ENCODE assay signal across 14 cellular contexts in the genomic region with DNA sequence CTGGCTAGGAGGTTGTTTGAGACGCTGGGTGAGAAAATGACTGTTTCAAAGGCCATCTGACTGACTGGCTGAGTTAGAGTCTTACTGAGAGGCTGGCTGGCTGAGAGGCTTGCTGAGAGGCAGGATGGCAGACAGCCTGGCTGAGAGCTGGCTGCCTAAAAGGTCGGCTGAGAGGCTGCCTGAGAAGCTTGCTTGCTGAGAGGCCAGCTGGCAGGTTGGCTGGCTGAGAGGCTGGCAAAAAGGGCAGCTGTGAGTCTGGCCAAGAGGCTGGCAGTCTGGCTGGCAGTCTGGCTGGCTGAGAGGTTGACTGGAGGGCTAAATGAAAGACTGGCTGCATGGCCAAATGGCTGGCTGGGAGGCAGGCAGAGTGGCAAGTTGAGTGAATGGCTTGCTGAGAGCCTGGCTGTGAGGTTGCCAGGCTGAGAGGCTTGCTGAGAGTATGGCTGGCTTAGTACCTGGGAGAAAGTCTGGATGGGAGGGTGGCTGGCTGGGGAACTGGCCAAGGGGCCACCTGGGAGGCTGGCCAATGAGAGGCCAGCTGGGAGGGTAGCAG. TPM values are rescaled to one million over a fixed set of nuclear protein-coding genes. Genes with fewer than 3 reads are reported as not detected.
DNase-seq lines count a peak whose midpoint lies in the region; ATAC-seq and TF ChIP-seq lines count a peak whose summit lies in the region.
"Had no signal": no experiment of that assay in that cellular context is flagged by ENCODE, and none has a peak within 500 bp of the region (broad histone marks: within the 10 kb centered on the region; RNA-seq: fewer than 3 reads in every experiment).

No MANE protein-coding gene starts in this region.

- TF ChIP-seq CTCF in WERI-Rb-1 (IDR thresholded peaks at IDR 0.05; ENCODE audit: low read depth, low read length) (no peak), RWPE1 (conservative IDR thresholded peaks at IDR 0.05; ENCODE audit: low read depth) (no peak)

- no peak overlapping the region for H3K27ac Mint-ChIP-seq in activated naive CD8-positive, alpha-beta T cell treated with anti-CD3 and anti-CD28 coated beads for 36 hours
- no peak overlapping the region for H3K27ac Mint-ChIP-seq in activated CD4-positive, alpha-beta memory T cell treated with anti-CD3 and anti-CD28 coated beads, Interleukin-2, amount 10 ng/mL, durations not matched to agents 7 days and 5 days
- H3K27ac Mint-ChIP-seq: activated naive CD4-positive, alpha-beta T cell treated with anti-CD3 and anti-CD28 coated beads, Interleukin-2, amount 10 ng/mL, durations not matched to agents 7 days and 5 days; natural killer cell had no signal

- H3K9me3 Mint-ChIP-seq in activated naive CD8-positive, alpha-beta T cell treated with anti-CD3 and anti-CD28 coated beads for 36 hours = no peaks in the 10 kb centered on the region
- no peaks in the 10 kb centered on the region for H3K9me3 Mint-ChIP-seq in activated CD4-positive, alpha-beta memory T cell treated with anti-CD3 and anti-CD28 coated beads, Interleukin-2, amount 10 ng/mL, durations not matched to agents 7 days and 5 days
- H3K9me3 Mint-ChIP-seq: activated naive CD4-positive, alpha-beta T cell treated with anti-CD3 and anti-CD28 coated beads, Interleukin-2, amount 10 ng/mL, durations not matched to agents 7 days and 5 days; natural killer cell had no signal

- POLR2A ChIA-PET in RWPE1 (lab: Yijun Ruan, JAX; ENCODE audit: low non-redundant PET) = no interaction called here
- POLR2A ChIA-PET in activated CD4-positive, alpha-beta memory T cell treated with anti-CD3 and anti-CD28 coated beads, Interleukin-2, amount 10 ng/mL, durations not matched to agents 7 days and 5 days (lab: Charles Lee) = no interaction called here

- no peak overlapping the region for H3K4me3 ChIP-seq in WERI-Rb-1 (ENCODE audit: low read depth, low read length)

- no peak for ATAC-seq in activated CD4-positive, CD25-positive, alpha-beta regulatory T cell treated with anti-CD3 and anti-CD28 coated beads, Interleukin-2, amount 50 U/mL, for 24 hours
- ATAC-seq: natural killer cell had no signal

- H3K27me3 ChIP-seq in WERI-Rb-1 (ENCODE audit: insufficient read depth, low read depth, severe bottlenecking) = no peaks in the 10 kb centered on the region

- CTCF ChIA-PET in RWPE1 (lab: Yijun Ruan, JAX) = no interaction called here
- CTCF ChIA-PET in activated CD4-positive, alpha-beta memory T cell treated with anti-CD3 and anti-CD28 coated beads, Interleukin-2, amount 10 ng/mL, durations not matched to agents 7 days and 5 days (lab: Charles Lee) = no interaction called here

- no peaks in the 10 kb centered on the region for H3K4me1 Mint-ChIP-seq in activated naive CD8-positive, alpha-beta T cell treated with anti-CD3 and anti-CD28 coated beads for 36 hours
- no peaks in the 10 kb centered on the region for H3K4me1 Mint-ChIP-seq in activated CD4-positive, alpha-beta memory T cell treated with anti-CD3 and anti-CD28 coated beads, Interleukin-2, amount 10 ng/mL, durations not matched to agents 7 days and 5 days
- H3K4me1 Mint-ChIP-seq: activated naive CD4-positive, alpha-beta T cell treated with anti-CD3 and anti-CD28 coated beads, Interleukin-2, amount 10 ng/mL, durations not matched to agents 7 days and 5 days; natural killer cell had no signal

- peak; percentile 83 for DNase-seq in NCI-H1105 treated with DMSO at 0.1 percent for 48 hours (lab: John Stamatoyannopoulos, UW)
- peak; percentile 19 for DNase-seq in WERI-Rb-1
- peak; percentile 6 for DNase-seq in inferior parietal cortex (ENCODE audit: extremely low spot score)
- peak; percentile 12 for DNase-seq in superior temporal gyrus (ENCODE audit: extremely low spot score)
- no peak for DNase-seq in RWPE1 (ENCODE audit: low spot score)
- no peak for DNase-seq in activated naive CD8-positive, alpha-beta T cell treated with anti-CD3 and anti-CD28 coated beads for 36 hours
- DNase-seq in activated CD4-positive, alpha-beta memory T cell treated with anti-CD3 and anti-CD28 coated beads, Interleukin-2, amount 10 ng/mL, durations not matched to agents 7 days and 5 days = no peak
- DNase-seq: activated CD4-positive, alpha-beta T cell treated with anti-CD3 and anti-CD28 coated beads for 48 hours; activated naive CD4-positive, alpha-beta T cell treated with anti-CD3 and anti-CD28 coated beads, Interleukin-2, amount 10 ng/mL, durations not matched to agents 7 days and 5 days; natural killer cell; stimulated activated CD4-positive, alpha-beta T cell treated with anti-CD3 and anti-CD28 coated beads, Interleukin-1b, Interleukin-23, amount 100 ng/mL, for 48 hours had no signal

- H3K4me3 Mint-ChIP-seq in activated naive CD8-positive, alpha-beta T cell treated with anti-CD3 and anti-CD28 coated beads for 36 hours = no peak overlapping the region
- H3K4me3 Mint-ChIP-seq in activated CD4-positive, alpha-beta memory T cell treated with anti-CD3 and anti-CD28 coated beads, Interleukin-2, amount 10 ng/mL, durations not matched to agents 7 days and 5 days = no peak overlapping the region
- H3K4me3 Mint-ChIP-seq: activated naive CD4-positive, alpha-beta T cell treated with anti-CD3 and anti-CD28 coated beads, Interleukin-2, amount 10 ng/mL, durations not matched to agents 7 days and 5 days; natural killer cell had no signal

- H3K36me3 Mint-ChIP-seq in activated naive CD8-positive, alpha-beta T cell treated with anti-CD3 and anti-CD28 coated beads for 36 hours = no peaks in the 10 kb centered on the region
- H3K36me3 Mint-ChIP-seq in activated CD4-positive, alpha-beta memory T cell treated with anti-CD3 and anti-CD28 coated beads, Interleukin-2, amount 10 ng/mL, durations not matched to agents 7 days and 5 days (ENCODE audit: low read depth) = no peaks in the 10 kb centered on the region
- H3K36me3 Mint-ChIP-seq: activated naive CD4-positive, alpha-beta T cell treated with anti-CD3 and anti-CD28 coated beads, Interleukin-2, amount 10 ng/mL, durations not matched to agents 7 days and 5 days; natural killer cell had no signal

- no peaks in the 10 kb centered on the region for H3K9me3 ChIP-seq in WERI-Rb-1 (ENCODE audit: severe bottlenecking)

- H3K27me3 Mint-ChIP-seq in activated naive CD8-positive, alpha-beta T cell treated with anti-CD3 and anti-CD28 coated beads for 36 hours = peaks cover 35% of the 10 kb centered on the region
- H3K27me3 Mint-ChIP-seq in activated CD4-positive, alpha-beta memory T cell treated with anti-CD3 and anti-CD28 coated beads, Interleukin-2, amount 10 ng/mL, durations not matched to agents 7 days and 5 days = peaks cover 12% of the 10 kb centered on the region

- H3K36me3 ChIP-seq in WERI-Rb-1 = no peaks in the 10 kb centered on the region

- peak overlapping the region; percentile 48 for H3K27ac ChIP-seq in WERI-Rb-1
- H3K27ac ChIP-seq in RWPE1 = no peak overlapping the region

RNA-seq across cellular contexts. Expression of gene ACSM2B, which starts 35.3 kb away (rescaled TPM):
- total RNA-seq in activated naive CD8-positive, alpha-beta T cell treated with anti-CD3 and anti-CD28 coated beads for 36 hours = not detected
- total RNA-seq in activated CD4-positive, alpha-beta memory T cell treated with anti-CD3 and anti-CD28 coated beads, Interleukin-2, amount 10 ng/mL, durations not matched to agents 7 days and 5 days = not detected
- total RNA-seq: natural killer cell, NCI-H460, subcutaneous adipose tissue had no signal

Comparison
In these comparisons a context has a peak if more than half of its experiments do, and no peak if none do; other contexts are left out.
1. DNase-seq: peak in NCI-H1105 treated with DMSO at 0.1 percent for 48 hours (single experiment), WERI-Rb-1 (single experiment), inferior parietal cortex (single experiment) and superior temporal gyrus (single experiment); none in RWPE1 (single experiment), activated naive CD8-positive, alpha-beta T cell treated with anti-CD3 and anti-CD28 coated beads for 36 hours (single experiment) and activated CD4-positive, alpha-beta memory T cell treated with anti-CD3 and anti-CD28 coated beads, Interleukin-2, amount 10 ng/mL, durations not matched to agents 7 days and 5 days (single experiment).